In genomic region chr9:99602854-99603253, GRCh38 we compare ENCODE assay signal across 18 cellular contexts.
DNase-seq lines count a peak whose midpoint lies in the region; ATAC-seq and TF ChIP-seq lines count a peak whose summit lies in the region.
"Had no signal": no experiment of that assay in that cellular context is flagged by ENCODE, and none has a peak within 500 bp of the region (broad histone marks: within the 10 kb centered on the region; RNA-seq: fewer than 3 reads in every experiment).

No MANE protein-coding gene starts in this region.

- CTCF ChIA-PET in activated CD8-positive, alpha-beta T cell treated with anti-CD3 and anti-CD28 coated beads for 36 hours (lab: Charles Lee) = no interaction called here
- CTCF ChIA-PET in activated CD8-positive, alpha-beta T cell treated with anti-CD3 and anti-CD28 coated beads, Interleukin-2, amount 10 ng/mL, durations not matched to agents 7 days and 5 days (lab: Charles Lee) = no interaction called here
- CTCF ChIA-PET in activated CD4-positive, alpha-beta memory T cell treated with anti-CD3 and anti-CD28 coated beads, Interleukin-2, amount 10 ng/mL, durations not matched to agents 7 days and 5 days (lab: Charles Lee) = no interaction called here

- peaks cover 2% of the 10 kb centered on the region for H3K27me3 Mint-ChIP-seq in activated CD8-positive, alpha-beta T cell treated with anti-CD3 and anti-CD28 coated beads for 36 hours
- peaks cover 6% of the 10 kb centered on the region for H3K27me3 Mint-ChIP-seq in activated CD8-positive, alpha-beta T cell treated with anti-CD3 and anti-CD28 coated beads, Interleukin-2, amount 10 ng/mL, durations not matched to agents 7 days and 5 days (ENCODE audit: low read depth)
- H3K27me3 Mint-ChIP-seq in stimulated activated naive B cell treated with anti-CD40 and anti-IgM and Interleukin-4, amounts not matched to agents 10 μg/mL and 1 μg/mL and 100 μg/mL, for 72 hours = no peaks in the 10 kb centered on the region
- peaks cover 14% of the 10 kb centered on the region for H3K27me3 Mint-ChIP-seq in activated CD4-positive, alpha-beta memory T cell treated with anti-CD3 and anti-CD28 coated beads, Interleukin-2, amount 10 ng/mL, durations not matched to agents 7 days and 5 days

- H3K4me3 Mint-ChIP-seq in activated CD8-positive, alpha-beta T cell treated with anti-CD3 and anti-CD28 coated beads for 36 hours = no peak overlapping the region
- H3K4me3 Mint-ChIP-seq in activated CD8-positive, alpha-beta T cell treated with anti-CD3 and anti-CD28 coated beads, Interleukin-2, amount 10 ng/mL, durations not matched to agents 7 days and 5 days = no peak overlapping the region
- peak overlapping the region; percentile 42 to 52 for H3K4me3 Mint-ChIP-seq in stimulated activated naive B cell treated with anti-CD40 and anti-IgM and Interleukin-4, amounts not matched to agents 10 μg/mL and 1 μg/mL and 100 μg/mL, for 72 hours
- no peak overlapping the region for H3K4me3 Mint-ChIP-seq in activated CD4-positive, alpha-beta memory T cell treated with anti-CD3 and anti-CD28 coated beads, Interleukin-2, amount 10 ng/mL, durations not matched to agents 7 days and 5 days
- H3K4me3 Mint-ChIP-seq: CD4-positive, CD25-positive, alpha-beta regulatory T cell had no signal

- peaks cover 5% of the 10 kb centered on the region for H3K4me1 Mint-ChIP-seq in activated CD8-positive, alpha-beta T cell treated with anti-CD3 and anti-CD28 coated beads for 36 hours (ENCODE audit: low read depth)
- H3K4me1 Mint-ChIP-seq in activated CD8-positive, alpha-beta T cell treated with anti-CD3 and anti-CD28 coated beads, Interleukin-2, amount 10 ng/mL, durations not matched to agents 7 days and 5 days (ENCODE audit: low read depth) = no peaks in the 10 kb centered on the region
- peaks cover 37 to 77% of the 10 kb centered on the region in 2 donors for H3K4me1 Mint-ChIP-seq in stimulated activated naive B cell treated with anti-CD40 and anti-IgM and Interleukin-4, amounts not matched to agents 10 μg/mL and 1 μg/mL and 100 μg/mL, for 72 hours
- peaks cover 4% of the 10 kb centered on the region for H3K4me1 Mint-ChIP-seq in activated CD4-positive, alpha-beta memory T cell treated with anti-CD3 and anti-CD28 coated beads, Interleukin-2, amount 10 ng/mL, durations not matched to agents 7 days and 5 days
- H3K4me1 Mint-ChIP-seq: CD4-positive, CD25-positive, alpha-beta regulatory T cell had no signal

- POLR2A ChIA-PET in activated CD8-positive, alpha-beta T cell treated with anti-CD3 and anti-CD28 coated beads for 36 hours (lab: Charles Lee) = no interaction called here
- POLR2A ChIA-PET in activated CD8-positive, alpha-beta T cell treated with anti-CD3 and anti-CD28 coated beads, Interleukin-2, amount 10 ng/mL, durations not matched to agents 7 days and 5 days (lab: Charles Lee) = no interaction called here
- POLR2A ChIA-PET in activated CD4-positive, alpha-beta memory T cell treated with anti-CD3 and anti-CD28 coated beads, Interleukin-2, amount 10 ng/mL, durations not matched to agents 7 days and 5 days (lab: Charles Lee) = no interaction called here

- no peak for DNase-seq in activated CD8-positive, alpha-beta T cell treated with anti-CD3 and anti-CD28 coated beads for 36 hours
- DNase-seq in activated CD8-positive, alpha-beta T cell treated with anti-CD3 and anti-CD28 coated beads, Interleukin-2, amount 10 ng/mL, durations not matched to agents 7 days and 5 days = no peak
- DNase-seq in stimulated activated naive B cell treated with anti-CD40 and anti-IgM and Interleukin-4, amounts not matched to agents 10 μg/mL and 1 μg/mL and 100 μg/mL, for 72 hours = no peak
- DNase-seq in HCEC 1CT = no peak
- no peak for DNase-seq in activated CD4-positive, alpha-beta memory T cell treated with anti-CD3 and anti-CD28 coated beads, Interleukin-2, amount 10 ng/mL, durations not matched to agents 7 days and 5 days
- DNase-seq: 8988T; Caco-2; CD4-positive, CD25-positive, alpha-beta regulatory T cell; H7; IMR-90; NCI-H1417 treated with DMSO at 0.1 percent for 48 hours; NCI-H1930; NCI-H226; NCI-H526; PC-9 had no signal

- intact Hi-C loops in activated CD8-positive, alpha-beta T cell treated with anti-CD3 and anti-CD28 coated beads for 36 hours (cut with micrococcal nuclease) = no loop called here

- no peak for TF ChIP-seq CTCF in activated CD8-positive, alpha-beta T cell treated with anti-CD3 and anti-CD28 coated beads for 36 hours (IDR thresholded peaks at IDR 0.05)

- peak; percentile 37 for ATAC-seq in activated CD8-positive, alpha-beta T cell treated with anti-CD3 and anti-CD28 coated beads for 36 hours
- no peak for ATAC-seq in activated CD8-positive, alpha-beta T cell treated with anti-CD3 and anti-CD28 coated beads, Interleukin-2, amount 10 ng/mL, durations not matched to agents 7 days and 5 days
- ATAC-seq in GM21619 (IDR thresholded peaks at IDR 0.05; ENCODE audit: unreplicated experiment) (peak; percentile 55), HG03442 (IDR thresholded peaks at IDR 0.05; ENCODE audit: unreplicated experiment) (peak; percentile 49), GM21576 (IDR thresholded peaks at IDR 0.05; ENCODE audit: unreplicated experiment) (no peak)
- peak; percentile 83 to 90 for ATAC-seq in stimulated activated naive B cell treated with anti-CD40 and anti-IgM and Interleukin-4, amounts not matched to agents 10 μg/mL and 1 μg/mL and 100 μg/mL, for 72 hours (replicated peaks)

- H3K36me3 Mint-ChIP-seq in activated CD8-positive, alpha-beta T cell treated with anti-CD3 and anti-CD28 coated beads for 36 hours (ENCODE audit: low read depth) = no peaks in the 10 kb centered on the region
- no peaks in the 10 kb centered on the region for H3K36me3 Mint-ChIP-seq in activated CD8-positive, alpha-beta T cell treated with anti-CD3 and anti-CD28 coated beads, Interleukin-2, amount 10 ng/mL, durations not matched to agents 7 days and 5 days (ENCODE audit: low read depth)
- H3K36me3 Mint-ChIP-seq in stimulated activated naive B cell treated with anti-CD40 and anti-IgM and Interleukin-4, amounts not matched to agents 10 μg/mL and 1 μg/mL and 100 μg/mL, for 72 hours = peaks cover 18 to 23% of the 10 kb centered on the region in 2 donors
- H3K36me3 Mint-ChIP-seq in activated CD4-positive, alpha-beta memory T cell treated with anti-CD3 and anti-CD28 coated beads, Interleukin-2, amount 10 ng/mL, durations not matched to agents 7 days and 5 days (ENCODE audit: low read depth) = peaks cover 3% of the 10 kb centered on the region
- H3K36me3 Mint-ChIP-seq: CD4-positive, CD25-positive, alpha-beta regulatory T cell had no signal

- no peak overlapping the region for H3K27ac Mint-ChIP-seq in activated CD8-positive, alpha-beta T cell treated with anti-CD3 and anti-CD28 coated beads for 36 hours
- H3K27ac Mint-ChIP-seq in activated CD8-positive, alpha-beta T cell treated with anti-CD3 and anti-CD28 coated beads, Interleukin-2, amount 10 ng/mL, durations not matched to agents 7 days and 5 days = no peak overlapping the region
- H3K27ac Mint-ChIP-seq in stimulated activated naive B cell treated with anti-CD40 and anti-IgM and Interleukin-4, amounts not matched to agents 10 μg/mL and 1 μg/mL and 100 μg/mL, for 72 hours = peak overlapping the region; percentile 98
- no peak overlapping the region for H3K27ac Mint-ChIP-seq in activated CD4-positive, alpha-beta memory T cell treated with anti-CD3 and anti-CD28 coated beads, Interleukin-2, amount 10 ng/mL, durations not matched to agents 7 days and 5 days
- H3K27ac Mint-ChIP-seq: CD4-positive, CD25-positive, alpha-beta regulatory T cell had no signal

- H3K9me3 Mint-ChIP-seq in activated CD8-positive, alpha-beta T cell treated with anti-CD3 and anti-CD28 coated beads for 36 hours = no peaks in the 10 kb centered on the region
- H3K9me3 Mint-ChIP-seq in activated CD8-positive, alpha-beta T cell treated with anti-CD3 and anti-CD28 coated beads, Interleukin-2, amount 10 ng/mL, durations not matched to agents 7 days and 5 days (ENCODE audit: insufficient read depth) = no peaks in the 10 kb centered on the region
- H3K9me3 Mint-ChIP-seq in stimulated activated naive B cell treated with anti-CD40 and anti-IgM and Interleukin-4, amounts not matched to agents 10 μg/mL and 1 μg/mL and 100 μg/mL, for 72 hours = peaks cover 8 to 12% of the 10 kb centered on the region in 2 donors
- peaks cover 2% of the 10 kb centered on the region for H3K9me3 Mint-ChIP-seq in activated CD4-positive, alpha-beta memory T cell treated with anti-CD3 and anti-CD28 coated beads, Interleukin-2, amount 10 ng/mL, durations not matched to agents 7 days and 5 days

Comparison
In these comparisons a context has a peak if more than half of its experiments do, and no peak if none do; other contexts are left out.
1. ATAC-seq: peak in activated CD8-positive, alpha-beta T cell treated with anti-CD3 and anti-CD28 coated beads for 36 hours (single experiment), GM21619 (single experiment), HG03442 (single experiment) and stimulated activated naive B cell treated with anti-CD40 and anti-IgM and Interleukin-4, amounts not matched to agents 10 μg/mL and 1 μg/mL and 100 μg/mL, for 72 hours (2 of 2); none in activated CD8-positive, alpha-beta T cell treated with anti-CD3 and anti-CD28 coated beads, Interleukin-2, amount 10 ng/mL, durations not matched to agents 7 days and 5 days (single experiment) and GM21576 (single experiment).
2. H3K4me3 Mint-ChIP-seq: peak in stimulated activated naive B cell treated with anti-CD40 and anti-IgM and Interleukin-4, amounts not matched to agents 10 μg/mL and 1 μg/mL and 100 μg/mL, for 72 hours (2 of 2); none in activated CD8-positive, alpha-beta T cell treated with anti-CD3 and anti-CD28 coated beads for 36 hours (single experiment), activated CD8-positive, alpha-beta T cell treated with anti-CD3 and anti-CD28 coated beads, Interleukin-2, amount 10 ng/mL, durations not matched to agents 7 days and 5 days (single experiment) and activated CD4-positive, alpha-beta memory T cell treated with anti-CD3 and anti-CD28 coated beads, Interleukin-2, amount 10 ng/mL, durations not matched to agents 7 days and 5 days (single experiment).